In genomic region chr17:18816489-18817371, GRCh38 we compare ENCODE assay signal across 8 cellular contexts. TPM values are rescaled to one million over a fixed set of nuclear protein-coding genes. Genes with fewer than 3 reads are reported as not detected.
A peak's percentile ranks its signal among the peaks of the same experiment; 100 is the strongest.
DNase-seq lines count a peak whose midpoint lies in the region; ATAC-seq, FAIRE-seq and TF ChIP-seq lines count a peak whose summit lies in the region.
"Not testable (repeated sequence)": the region's sequence is repeated elsewhere in the genome, so short reads cannot be mapped to it uniquely, and the experiment has no call there.

No MANE protein-coding gene starts in this region.

- ATAC-seq in activated CD8-positive, alpha-beta T cell treated with anti-CD3 and anti-CD28 coated beads, Interleukin-2, amount 10 ng/mL, durations not matched to agents 7 days and 5 days = peak; percentile 74

- H3K4me1 Mint-ChIP-seq in activated CD8-positive, alpha-beta T cell treated with anti-CD3 and anti-CD28 coated beads, Interleukin-2, amount 10 ng/mL, durations not matched to agents 7 days and 5 days (ENCODE audit: low read depth) = peaks cover 13% of the 10 kb centered on the region

- POLR2A ChIA-PET in activated CD8-positive, alpha-beta T cell treated with anti-CD3 and anti-CD28 coated beads, Interleukin-2, amount 10 ng/mL, durations not matched to agents 7 days and 5 days (lab: Charles Lee) = not testable (repeated sequence)

- not testable (repeated sequence) for H3K9me3 Mint-ChIP-seq in activated CD8-positive, alpha-beta T cell treated with anti-CD3 and anti-CD28 coated beads, Interleukin-2, amount 10 ng/mL, durations not matched to agents 7 days and 5 days (ENCODE audit: insufficient read depth)

- H3K27ac ChIP-seq in Peyer's patch; kidney (ENCODE audit: low read depth in 2 of 2, low read length in 2 of 2): not testable (repeated sequence)

- not testable (repeated sequence) for H3K36me3 ChIP-seq in Peyer's patch; kidney (ENCODE audit: control insufficient read depth in 1 of 2, insufficient read depth in 2 of 2, low read length in 2 of 2)

- not testable (repeated sequence) for H3K4me3 ChIP-seq in Peyer's patch; kidney (ENCODE audit: low read length in 2 of 2); retinal pigment epithelial cell (ENCODE audit: low read length)

- not testable (repeated sequence) for H3K36me3 Mint-ChIP-seq in activated CD8-positive, alpha-beta T cell treated with anti-CD3 and anti-CD28 coated beads, Interleukin-2, amount 10 ng/mL, durations not matched to agents 7 days and 5 days (ENCODE audit: low read depth)

- DNase-seq in AG08395 (ENCODE audit: low spot score) = peak; percentile 14
- DNase-seq in NCI-H1048 (lab: John Stamatoyannopoulos, UW) = peak; percentile 25
- peak in 2 of 3 donors; percentile 24 to 50 for DNase-seq in Peyer's patch
- peak; percentile 73 for DNase-seq in activated CD8-positive, alpha-beta T cell treated with anti-CD3 and anti-CD28 coated beads, Interleukin-2, amount 10 ng/mL, durations not matched to agents 7 days and 5 days
- peak; percentile 41 for DNase-seq in effector CD4-positive, alpha-beta T cell
- not testable (repeated sequence) for DNase-seq in kidney
- DNase-seq in retinal pigment epithelial cell (ENCODE audit: low read depth) = peak; percentile 22

- intact Hi-C loops in kidney (cut with DNase I) = not testable (repeated sequence)

- TF ChIP-seq CTCF in GM12872 (IDR thresholded peaks at IDR 0.05; ENCODE audit: insufficient read depth, low read depth, low read length) (peak; percentile 53; the same call in 2 of the 3 replicates), Peyer's patch (IDR thresholded peaks at IDR 0.05) (peak in 5 of 6 experiments; percentile 39 to 71 (median 68)), kidney (IDR thresholded peaks at IDR 0.05; ENCODE audit: borderline replicate concordance, extremely low read depth, insufficient read depth) (peak; percentile 62), retinal pigment epithelial cell (conservative IDR thresholded peaks at IDR 0.05; ENCODE audit: low read depth, low read length) (peak; percentile 53)

- CTCF ChIA-PET in activated CD8-positive, alpha-beta T cell treated with anti-CD3 and anti-CD28 coated beads, Interleukin-2, amount 10 ng/mL, durations not matched to agents 7 days and 5 days (lab: Charles Lee) = interaction anchor here (1.2 to 1.7 kb wide), 2 partner anchors 144 to 191 kb away, joined by 6 to 8 read pairs; no protein-coding TSS in a partner anchor

- H3K9ac ChIP-seq in kidney (ENCODE audit: low read length in 2 of 2) = not testable (repeated sequence)

- H3K4me3 Mint-ChIP-seq in activated CD8-positive, alpha-beta T cell treated with anti-CD3 and anti-CD28 coated beads, Interleukin-2, amount 10 ng/mL, durations not matched to agents 7 days and 5 days = not testable (repeated sequence)

- not testable (repeated sequence) for H3K4me1 ChIP-seq in Peyer's patch; kidney (ENCODE audit: control insufficient read depth in 1 of 2, insufficient read depth in 1 of 2, low read depth in 1 of 2, low read length in 2 of 2)

- FAIRE-seq in kidney (lab: Jason Lieb, UNC) = peak; percentile 97

- H3K9me3 ChIP-seq in Peyer's patch; kidney (ENCODE audit: control insufficient read depth in 1 of 2, low read length in 2 of 2): not testable (repeated sequence)

- TF ChIP-seq POLR2A in Peyer's patch (IDR thresholded peaks at IDR 0.05) = not testable (repeated sequence)

- not testable (repeated sequence) for H3K27ac Mint-ChIP-seq in activated CD8-positive, alpha-beta T cell treated with anti-CD3 and anti-CD28 coated beads, Interleukin-2, amount 10 ng/mL, durations not matched to agents 7 days and 5 days

- H3K27me3 Mint-ChIP-seq in activated CD8-positive, alpha-beta T cell treated with anti-CD3 and anti-CD28 coated beads, Interleukin-2, amount 10 ng/mL, durations not matched to agents 7 days and 5 days (ENCODE audit: low read depth) = not testable (repeated sequence)

- H3K27me3 ChIP-seq in Peyer's patch = not testable (repeated sequence)

RNA-seq across cellular contexts. Expression of gene TVP23B, which starts 35.7 kb away (rescaled TPM):
- total RNA-seq in Peyer's patch = 10 to 100 TPM; 14.0 to 48.5 (median 31.1) TPM
- 10 to 100 TPM; 21.6 to 29.9 TPM for total RNA-seq in activated CD8-positive, alpha-beta T cell treated with anti-CD3 and anti-CD28 coated beads, Interleukin-2, amount 10 ng/mL, durations not matched to agents 7 days and 5 days
- total RNA-seq in kidney = 35.3 TPM
- polyA plus RNA-seq in kidney (ENCODE audit: insufficient read depth, low read depth, low replicate concordance) = 20.9 TPM

RNA-seq across cellular contexts. Expression of gene PRPSAP2, which starts 41.2 kb away (rescaled TPM):
- 10 to 100 TPM; 20.0 to 48.7 (median 35.0) TPM for total RNA-seq in Peyer's patch
- 10 to 100 TPM; 57.3 to 57.8 TPM for total RNA-seq in activated CD8-positive, alpha-beta T cell treated with anti-CD3 and anti-CD28 coated beads, Interleukin-2, amount 10 ng/mL, durations not matched to agents 7 days and 5 days
- 30.6 TPM for total RNA-seq in kidney
- 32.0 TPM for polyA plus RNA-seq in kidney (ENCODE audit: insufficient read depth, low read depth, low replicate concordance)
